Comparison of ENCODE assay signal across 11 cellular contexts in the genomic region with DNA sequence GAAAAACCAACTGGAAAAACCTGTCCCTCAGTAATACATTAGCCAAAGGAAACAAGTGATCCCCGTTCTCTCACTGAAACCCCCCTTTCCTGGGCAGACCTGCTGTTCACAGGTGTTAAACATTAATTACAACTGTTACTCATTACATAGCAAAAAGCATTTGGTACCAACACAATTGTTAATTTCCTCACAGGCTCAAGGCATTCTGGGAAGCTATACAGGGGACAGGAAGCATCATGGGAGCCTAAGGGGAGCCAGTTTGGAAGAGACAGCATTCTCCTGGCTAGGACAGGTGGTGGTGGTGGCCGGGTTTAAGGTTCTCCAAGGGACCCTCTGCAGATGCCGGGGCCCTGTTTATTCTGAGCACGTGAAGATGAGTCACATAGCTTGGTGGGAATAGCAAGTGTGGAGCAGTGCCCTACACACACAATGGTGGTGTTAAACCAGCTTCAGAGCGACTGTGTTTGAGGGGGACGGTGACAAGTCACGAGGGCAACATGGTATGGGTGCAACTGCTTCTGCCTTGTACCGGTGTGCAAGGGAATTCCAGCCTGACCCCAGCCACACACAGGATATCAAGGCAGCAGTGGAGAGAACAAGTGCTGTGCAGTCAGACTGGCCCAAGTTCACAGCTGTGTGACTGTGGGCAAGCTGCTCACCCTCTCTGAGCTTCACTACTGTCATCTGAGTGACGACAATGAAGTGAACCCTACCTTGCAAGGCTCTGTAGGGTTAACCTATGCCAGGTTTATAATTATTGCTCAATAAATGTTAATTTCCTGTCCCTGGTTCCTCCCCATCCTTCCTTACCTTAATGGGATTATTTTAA.
DNase-seq lines count a peak whose midpoint lies in the region; ATAC-seq, FAIRE-seq and TF ChIP-seq lines count a peak whose summit lies in the region.
"Had no signal": no experiment of that assay in that cellular context is flagged by ENCODE, and none has a peak within 500 bp of the region (broad histone marks: within the 10 kb centered on the region; RNA-seq: fewer than 3 reads in every experiment).

No MANE protein-coding gene starts in this region.

- ATAC-seq in HG02759 (IDR thresholded peaks at IDR 0.05; ENCODE audit: unreplicated experiment) (peak; percentile 43), GM12878 (peak; percentile 30), left lung (peak; percentile 29), HG03025 (IDR thresholded peaks at IDR 0.05; ENCODE audit: low FRiP score, unreplicated experiment) (no peak)
- ATAC-seq in activated CD8-positive, alpha-beta T cell treated with anti-CD3 and anti-CD28 coated beads, Interleukin-2, amount 10 ng/mL, durations not matched to agents 7 days and 5 days = no peak

- no peak overlapping the region for H3K9ac ChIP-seq in GM12878 (ENCODE audit: control insufficient read depth, insufficient read depth, low read length)

- H3K4me3 ChIP-seq in GM12878 (no peak overlapping the region), left lung (no peak overlapping the region)

- H3K27me3 ChIP-seq in GM12878 (replicated peaks in 1 of 2; ENCODE audit: control insufficient read depth in 2 of 2, insufficient read depth in 2 of 2, low read length in 1 of 2) (no peaks in the 10 kb centered on the region; a peak in 1 of 4 replicates), left lung (no peaks in the 10 kb centered on the region)

- no peak for TF ChIP-seq EP300 in GM12878 (IDR thresholded peaks at IDR 0.05; ENCODE audit: borderline replicate concordance in 1 of 2, control insufficient read depth in 1 of 2, low read depth in 2 of 2, low read length in 2 of 2)

- no peak for TF ChIP-seq POLR2A in GM12878 (IDR thresholded peaks at IDR 0.05; ENCODE audit: low read depth, low read length)

- SMC1A ChIA-PET in GM12878 (lab: Charles Lee; ENCODE audit: uncharacterized antibody, unreplicated experiment) = interaction anchor here (0.8 to 2.9 kb wide), 9 partner anchors 11 to 96 kb away, joined by 3 to 9 read pairs (median 5); no protein-coding TSS in a partner anchor

- no peak for TF ChIP-seq RAD21 in GM12878 (IDR thresholded peaks at IDR 0.05; ENCODE audit: insufficient read depth, low read depth, low read length)

- 42% methylated on average over 9 of the region's 9 CpGs for WGBS in GM12878 (ENCODE audit: insufficient coverage, insufficient replicate concordance, low lambda C conversion rate, missing lambda C conversion rate)

- H3K9me3 ChIP-seq in GM12878 (replicated peaks; ENCODE audit: control insufficient read depth, insufficient read depth, low read length) (no peaks in the 10 kb centered on the region), left lung (no peaks in the 10 kb centered on the region)

- H3K4me2 ChIP-seq in GM12878 (ENCODE audit: control insufficient read depth, insufficient read depth) = no peak overlapping the region

- no peaks in the 10 kb centered on the region for H3K79me2 ChIP-seq in GM12878 (ENCODE audit: control insufficient read depth, insufficient read depth, low read length)

- H3K4me1 Mint-ChIP-seq in type B pancreatic cell (ENCODE audit: unreplicated experiment) = peaks cover 32% of the 10 kb centered on the region
- H3K4me1 Mint-ChIP-seq in activated CD8-positive, alpha-beta T cell treated with anti-CD3 and anti-CD28 coated beads, Interleukin-2, amount 10 ng/mL, durations not matched to agents 7 days and 5 days (ENCODE audit: low read depth) = peaks cover 6% of the 10 kb centered on the region

- H3K27ac Mint-ChIP-seq in type B pancreatic cell = peak overlapping the region; percentile 85
- H3K27ac Mint-ChIP-seq in activated CD8-positive, alpha-beta T cell treated with anti-CD3 and anti-CD28 coated beads, Interleukin-2, amount 10 ng/mL, durations not matched to agents 7 days and 5 days = no peak overlapping the region

- peaks cover 3% of the 10 kb centered on the region; the same call in 1 of the 2 replicates for H3K4me1 ChIP-seq in GM12878 (ENCODE audit: control insufficient read depth, insufficient read depth, low read length)
- H3K4me1 ChIP-seq in left lung = peaks cover 23 to 62% of the 10 kb centered on the region in 2 donors

- in situ Hi-C loops in GM12878 (cut with MboI) = loop anchor here (5.0 kb wide), 1 partner anchor 49 kb away; no protein-coding TSS in a partner anchor

- H3K4me3 Mint-ChIP-seq in type B pancreatic cell = peak overlapping the region; percentile 37
- no peak overlapping the region for H3K4me3 Mint-ChIP-seq in activated CD8-positive, alpha-beta T cell treated with anti-CD3 and anti-CD28 coated beads, Interleukin-2, amount 10 ng/mL, durations not matched to agents 7 days and 5 days

- TF ChIP-seq CTCF in GM12878 (IDR thresholded peaks at IDR 0.05 in 2 of 3, conservative IDR thresholded peaks at IDR 0.05 in 1 of 3; ENCODE audit: control insufficient read depth in 2 of 3, extremely low read depth in 1 of 3, insufficient read depth in 1 of 3, low read depth in 3 of 3, low read length in 3 of 3) (no peak), left lung (IDR thresholded peaks at IDR 0.05) (no peak), type B pancreatic cell (conservative IDR thresholded peaks at IDR 0.05) (no peak)

- intact Hi-C loops in GM12878 (cut with micrococcal nuclease; ENCODE audit: unreplicated experiment) = no loop called here
- intact Hi-C loops in left lung (cut with DNase I) = no loop called here

- H3K36me3 Mint-ChIP-seq in type B pancreatic cell = peaks cover 4% of the 10 kb centered on the region
- H3K36me3 Mint-ChIP-seq in activated CD8-positive, alpha-beta T cell treated with anti-CD3 and anti-CD28 coated beads, Interleukin-2, amount 10 ng/mL, durations not matched to agents 7 days and 5 days (ENCODE audit: low read depth) = no peaks in the 10 kb centered on the region

- no peaks in the 10 kb centered on the region for H4K20me1 ChIP-seq in GM12878 (ENCODE audit: control insufficient read depth, insufficient read depth)

- no peak overlapping the region for H2AFZ ChIP-seq in GM12878 (ENCODE audit: control insufficient read depth, low read depth, low read length)

- no TSS peak for BruUV-seq in GM12878 (replicated peaks; lab: Mats Ljungman, UMichigan)

- no peak for DNase-seq in GM12878 (ENCODE audit: low read depth, low spot score)
- no peak for DNase-seq in left lung
- DNase-seq in type B pancreatic cell (ENCODE audit: extremely low spot score, unreplicated experiment) = no peak
- no peak for DNase-seq in activated CD8-positive, alpha-beta T cell treated with anti-CD3 and anti-CD28 coated beads, Interleukin-2, amount 10 ng/mL, durations not matched to agents 7 days and 5 days
- no peak for DNase-seq in hepatic stellate cell (ENCODE audit: low spot score)
- DNase-seq: activated CD8-positive, alpha-beta memory T cell treated with anti-CD3 and anti-CD28 coated beads, Interleukin-2, amount 50 U/mL, for 4 hours; GF-D8; NCI-H2171; stimulated activated naive CD4-positive, alpha-beta T cell had no signal

- H3K27ac ChIP-seq in GM12878 (ENCODE audit: control insufficient read depth, insufficient read depth) (no peak overlapping the region), left lung (peak overlapping the region; percentile 52 to 83)

- CTCF ChIA-PET in GM12878 (lab: Yijun Ruan, JAX) = interaction anchor here (0.7 to 2.3 kb wide), 10 partner anchors 12 to 397 kb away, joined by 3 to 7 read pairs (median 4); no protein-coding TSS in a partner anchor
- CTCF ChIA-PET in activated CD8-positive, alpha-beta T cell treated with anti-CD3 and anti-CD28 coated beads, Interleukin-2, amount 10 ng/mL, durations not matched to agents 7 days and 5 days (lab: Charles Lee) = interaction anchor here (0.7 to 1.1 kb wide), 2 partner anchors 120 to 122 kb away, joined by 3 to 4 read pairs; no protein-coding TSS in a partner anchor

- RAD21 ChIA-PET in GM12878 (lab: Charles Lee; ENCODE audit: unreplicated experiment) = interaction anchor here (0.8 to 1.4 kb wide), 3 partner anchors 10 to 55 kb away, joined by 3 to 4 read pairs (median 4); no protein-coding TSS in a partner anchor

- H3K9me3 Mint-ChIP-seq in type B pancreatic cell = no peaks in the 10 kb centered on the region
- no peaks in the 10 kb centered on the region for H3K9me3 Mint-ChIP-seq in activated CD8-positive, alpha-beta T cell treated with anti-CD3 and anti-CD28 coated beads, Interleukin-2, amount 10 ng/mL, durations not matched to agents 7 days and 5 days (ENCODE audit: insufficient read depth)

- no peak for FAIRE-seq in GM12878 (lab: Jason Lieb, UNC)

- POLR2A ChIA-PET in GM12878 (lab: Charles Lee) = interaction anchor here (1.7 kb wide), 2 partner anchors 27 to 65 kb away, joined by 3 to 4 read pairs; no protein-coding TSS in a partner anchor
- POLR2A ChIA-PET in activated CD8-positive, alpha-beta T cell treated with anti-CD3 and anti-CD28 coated beads, Interleukin-2, amount 10 ng/mL, durations not matched to agents 7 days and 5 days (lab: Charles Lee) = no interaction called here

- H3K36me3 ChIP-seq in GM12878 (ENCODE audit: control insufficient read depth in 2 of 2, insufficient read depth in 2 of 2, low read length in 1 of 2) (no peaks in the 10 kb centered on the region), left lung (peaks cover 0 to 4% of the 10 kb centered on the region in 2 donors)

- no peaks in the 10 kb centered on the region for H3K27me3 Mint-ChIP-seq in type B pancreatic cell
- H3K27me3 Mint-ChIP-seq in activated CD8-positive, alpha-beta T cell treated with anti-CD3 and anti-CD28 coated beads, Interleukin-2, amount 10 ng/mL, durations not matched to agents 7 days and 5 days (ENCODE audit: low read depth) = no peaks in the 10 kb centered on the region

TF ChIP-seq in GM12878, 131 proteins besides CTCF, POLR2A, EP300 and RAD21 (continues in another document):
- TF ChIP-seq SMARCA5 (IDR thresholded peaks at IDR 0.05) = 0 out of 2 replicates have a peak, but pooled peaks have one; percentile 59
- TF ChIP-seq NFYA (IDR thresholded peaks at IDR 0.05; ENCODE audit: borderline replicate concordance, low read depth, low read length) = no peak
- no peak for TF ChIP-seq JUND (IDR thresholded peaks at IDR 0.05; ENCODE audit: low read depth, low read length)
- TF ChIP-seq RB1 (IDR thresholded peaks at IDR 0.05; ENCODE audit: borderline replicate concordance) = no peak

Comparison
In these comparisons a context has a peak if more than half of its experiments do, and no peak if none do; other contexts are left out.
1. ATAC-seq: peak in HG02759 (single experiment), GM12878 (single experiment) and left lung (single experiment); none in activated CD8-positive, alpha-beta T cell treated with anti-CD3 and anti-CD28 coated beads, Interleukin-2, amount 10 ng/mL, durations not matched to agents 7 days and 5 days (single experiment) and HG03025 (single experiment).